2 cellular contexts compared by ENCODE assay signal in the genomic region with DNA sequence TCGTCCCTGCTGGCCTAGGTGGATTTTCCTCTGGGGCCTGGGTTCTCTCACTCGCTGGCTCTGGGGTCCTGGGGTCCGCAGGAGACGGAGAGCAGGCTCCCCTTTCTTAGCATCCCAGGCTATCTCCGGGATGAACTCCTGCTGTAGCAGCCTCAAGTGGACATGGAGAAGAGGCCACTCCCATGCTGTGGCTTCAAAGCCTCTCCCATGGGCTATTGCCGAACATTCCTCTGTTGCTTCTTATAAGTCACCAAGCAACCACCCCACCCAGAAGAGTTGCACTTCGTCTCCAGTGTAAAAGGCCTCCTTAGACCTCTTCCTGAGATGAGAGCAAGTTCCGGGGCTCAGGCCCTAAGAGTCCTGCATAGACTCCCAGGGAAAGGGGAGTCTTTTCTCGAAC.
TF ChIP-seq lines count a peak whose summit lies in the region.

No MANE protein-coding gene starts in this region.

TF ChIP-seq in GM23338, 12 proteins besides CTCF, POLR2A, EP300 and RAD21 (continued from another document):
- TF ChIP-seq, protein P1, sequence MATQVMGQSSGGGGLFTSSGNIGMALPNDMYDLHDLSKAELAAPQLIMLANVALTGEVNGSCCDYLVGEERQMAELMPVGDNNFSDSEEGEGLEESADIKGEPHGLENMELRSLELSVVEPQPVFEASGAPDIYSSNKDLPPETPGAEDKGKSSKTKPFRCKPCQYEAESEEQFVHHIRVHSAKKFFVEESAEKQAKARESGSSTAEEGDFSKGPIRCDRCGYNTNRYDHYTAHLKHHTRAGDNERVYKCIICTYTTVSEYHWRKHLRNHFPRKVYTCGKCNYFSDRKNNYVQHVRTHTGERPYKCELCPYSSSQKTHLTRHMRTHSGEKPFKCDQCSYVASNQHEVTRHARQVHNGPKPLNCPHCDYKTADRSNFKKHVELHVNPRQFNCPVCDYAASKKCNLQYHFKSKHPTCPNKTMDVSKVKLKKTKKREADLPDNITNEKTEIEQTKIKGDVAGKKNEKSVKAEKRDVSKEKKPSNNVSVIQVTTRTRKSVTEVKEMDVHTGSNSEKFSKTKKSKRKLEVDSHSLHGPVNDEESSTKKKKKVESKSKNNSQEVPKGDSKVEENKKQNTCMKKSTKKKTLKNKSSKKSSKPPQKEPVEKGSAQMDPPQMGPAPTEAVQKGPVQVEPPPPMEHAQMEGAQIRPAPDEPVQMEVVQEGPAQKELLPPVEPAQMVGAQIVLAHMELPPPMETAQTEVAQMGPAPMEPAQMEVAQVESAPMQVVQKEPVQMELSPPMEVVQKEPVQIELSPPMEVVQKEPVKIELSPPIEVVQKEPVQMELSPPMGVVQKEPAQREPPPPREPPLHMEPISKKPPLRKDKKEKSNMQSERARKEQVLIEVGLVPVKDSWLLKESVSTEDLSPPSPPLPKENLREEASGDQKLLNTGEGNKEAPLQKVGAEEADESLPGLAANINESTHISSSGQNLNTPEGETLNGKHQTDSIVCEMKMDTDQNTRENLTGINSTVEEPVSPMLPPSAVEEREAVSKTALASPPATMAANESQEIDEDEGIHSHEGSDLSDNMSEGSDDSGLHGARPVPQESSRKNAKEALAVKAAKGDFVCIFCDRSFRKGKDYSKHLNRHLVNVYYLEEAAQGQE (IDR thresholded peaks at IDR 0.05; ENCODE audit: unreplicated experiment) = no peak
- TF ChIP-seq, protein P2, sequence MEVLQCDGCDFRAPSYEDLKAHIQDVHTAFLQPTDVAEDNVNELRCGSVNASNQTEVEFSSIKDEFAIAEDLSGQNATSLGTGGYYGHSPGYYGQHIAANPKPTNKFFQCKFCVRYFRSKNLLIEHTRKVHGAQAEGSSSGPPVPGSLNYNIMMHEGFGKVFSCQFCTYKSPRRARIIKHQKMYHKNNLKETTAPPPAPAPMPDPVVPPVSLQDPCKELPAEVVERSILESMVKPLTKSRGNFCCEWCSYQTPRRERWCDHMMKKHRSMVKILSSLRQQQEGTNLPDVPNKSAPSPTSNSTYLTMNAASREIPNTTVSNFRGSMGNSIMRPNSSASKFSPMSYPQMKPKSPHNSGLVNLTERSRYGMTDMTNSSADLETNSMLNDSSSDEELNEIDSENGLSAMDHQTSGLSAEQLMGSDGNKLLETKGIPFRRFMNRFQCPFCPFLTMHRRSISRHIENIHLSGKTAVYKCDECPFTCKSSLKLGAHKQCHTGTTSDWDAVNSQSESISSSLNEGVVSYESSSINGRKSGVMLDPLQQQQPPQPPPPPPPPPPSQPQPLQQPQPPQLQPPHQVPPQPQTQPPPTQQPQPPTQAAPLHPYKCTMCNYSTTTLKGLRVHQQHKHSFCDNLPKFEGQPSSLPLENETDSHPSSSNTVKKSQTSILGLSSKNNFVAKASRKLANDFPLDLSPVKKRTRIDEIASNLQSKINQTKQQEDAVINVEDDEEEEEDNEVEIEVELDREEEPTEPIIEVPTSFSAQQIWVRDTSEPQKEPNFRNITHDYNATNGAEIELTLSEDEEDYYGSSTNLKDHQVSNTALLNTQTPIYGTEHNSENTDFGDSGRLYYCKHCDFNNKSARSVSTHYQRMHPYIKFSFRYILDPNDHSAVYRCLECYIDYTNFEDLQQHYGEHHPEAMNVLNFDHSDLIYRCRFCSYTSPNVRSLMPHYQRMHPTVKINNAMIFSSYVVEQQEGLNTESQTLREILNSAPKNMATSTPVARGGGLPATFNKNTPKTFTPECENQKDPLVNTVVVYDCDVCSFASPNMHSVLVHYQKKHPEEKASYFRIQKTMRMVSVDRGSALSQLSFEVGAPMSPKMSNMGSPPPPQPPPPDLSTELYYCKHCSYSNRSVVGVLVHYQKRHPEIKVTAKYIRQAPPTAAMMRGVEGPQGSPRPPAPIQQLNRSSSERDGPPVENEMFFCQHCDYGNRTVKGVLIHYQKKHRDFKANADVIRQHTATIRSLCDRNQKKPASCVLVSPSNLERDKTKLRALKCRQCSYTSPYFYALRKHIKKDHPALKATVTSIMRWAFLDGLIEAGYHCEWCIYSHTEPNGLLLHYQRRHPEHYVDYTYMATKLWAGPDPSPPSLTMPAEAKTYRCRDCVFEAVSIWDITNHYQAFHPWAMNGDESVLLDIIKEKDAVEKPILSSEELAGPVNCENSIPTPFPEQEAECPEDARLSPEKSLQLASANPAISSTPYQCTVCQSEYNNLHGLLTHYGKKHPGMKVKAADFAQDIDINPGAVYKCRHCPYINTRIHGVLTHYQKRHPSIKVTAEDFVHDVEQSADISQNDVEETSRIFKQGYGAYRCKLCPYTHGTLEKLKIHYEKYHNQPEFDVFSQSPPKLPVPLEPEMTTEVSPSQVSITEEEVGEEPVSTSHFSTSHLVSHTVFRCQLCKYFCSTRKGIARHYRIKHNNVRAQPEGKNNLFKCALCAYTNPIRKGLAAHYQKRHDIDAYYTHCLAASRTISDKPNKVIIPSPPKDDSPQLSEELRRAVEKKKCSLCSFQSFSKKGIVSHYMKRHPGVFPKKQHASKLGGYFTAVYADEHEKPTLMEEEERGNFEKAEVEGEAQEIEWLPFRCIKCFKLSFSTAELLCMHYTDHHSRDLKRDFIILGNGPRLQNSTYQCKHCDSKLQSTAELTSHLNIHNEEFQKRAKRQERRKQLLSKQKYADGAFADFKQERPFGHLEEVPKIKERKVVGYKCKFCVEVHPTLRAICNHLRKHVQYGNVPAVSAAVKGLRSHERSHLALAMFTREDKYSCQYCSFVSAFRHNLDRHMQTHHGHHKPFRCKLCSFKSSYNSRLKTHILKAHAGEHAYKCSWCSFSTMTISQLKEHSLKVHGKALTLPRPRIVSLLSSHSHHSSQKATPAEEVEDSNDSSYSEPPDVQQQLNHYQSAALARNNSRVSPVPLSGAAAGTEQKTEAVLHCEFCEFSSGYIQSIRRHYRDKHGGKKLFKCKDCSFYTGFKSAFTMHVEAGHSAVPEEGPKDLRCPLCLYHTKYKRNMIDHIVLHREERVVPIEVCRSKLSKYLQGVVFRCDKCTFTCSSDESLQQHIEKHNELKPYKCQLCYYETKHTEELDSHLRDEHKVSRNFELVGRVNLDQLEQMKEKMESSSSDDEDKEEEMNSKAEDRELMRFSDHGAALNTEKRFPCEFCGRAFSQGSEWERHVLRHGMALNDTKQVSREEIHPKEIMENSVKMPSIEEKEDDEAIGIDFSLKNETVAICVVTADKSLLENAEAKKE (CRISPR knock-in tag; IDR thresholded peaks at IDR 0.05) = no peak
- TF ChIP-seq NANOG (IDR thresholded peaks at IDR 0.05; ENCODE audit: borderline replicate concordance) (no peak), CREB1 (CRISPR knock-in tag; IDR thresholded peaks at IDR 0.05; ENCODE audit: low read depth) (no peak)

TF ChIP-seq in neural cell, 6 proteins besides CTCF, POLR2A, EP300 and RAD21 (continued from another document):
- TF ChIP-seq, protein P1 (IDR thresholded peaks at IDR 0.05; ENCODE audit: borderline replicate concordance) = no peak
- no peak for TF ChIP-seq TAF1 (IDR thresholded peaks at IDR 0.05; ENCODE audit: low read depth)
- TF ChIP-seq POLR2AphosphoS5 (IDR thresholded peaks at IDR 0.05) = no peak
- no peak for TF ChIP-seq SMC3 (conservative IDR thresholded peaks at IDR 0.05; ENCODE audit: poor library complexity)
- no peak for TF ChIP-seq MXI1 (conservative IDR thresholded peaks at IDR 0.05; ENCODE audit: poor library complexity, severe bottlenecking)
